In genomic region chr9:8874482-8874881, GRCh38 we compare ENCODE assay signal across 26 cellular contexts.
"Had no signal": no experiment of that assay in that cellular context is flagged by ENCODE, and none has a peak within 500 bp of the region (broad histone marks: within the 10 kb centered on the region; RNA-seq: fewer than 3 reads in every experiment).

No MANE protein-coding gene starts in this region.

- H3K4me1 ChIP-seq: pancreas, uterus had no signal

- H2AFZ ChIP-seq: hepatocyte had no signal

- H3K36me3 ChIP-seq: heart right ventricle, left ventricle myocardium inferior, pancreas, tibial nerve, uterus had no signal

- H3K27ac ChIP-seq: heart right ventricle, hepatocyte, left ventricle myocardium inferior, pancreas, skin epidermis, tibial nerve, uterus had no signal

- H3K27ac Mint-ChIP-seq: naive thymus-derived CD4-positive, alpha-beta T cell; natural killer cell treated with Interleukin-12 subunit alpha and Interleukin-12 subunit beta and Interleukin-15 and Interleukin-18, amount 100 ng/mL, for 72 hours; stimulated activated memory B cell treated with anti-CD40 and anti-IgM and Interleukin-4, amounts not matched to agents 10 μg/mL and 1 μg/mL and 100 μg/mL, for 72 hours; type B pancreatic cell had no signal

- H3K4me1 Mint-ChIP-seq: naive thymus-derived CD4-positive, alpha-beta T cell; stimulated activated memory B cell treated with anti-CD40 and anti-IgM and Interleukin-4, amounts not matched to agents 10 μg/mL and 1 μg/mL and 100 μg/mL, for 72 hours; stimulated activated naive CD8-positive, alpha-beta T cell treated with anti-CD3 and anti-CD28 coated beads, Interleukin-15, amount 100 ng/mL, for 72 hours had no signal

- H3K9me3 ChIP-seq: heart right ventricle, left ventricle myocardium inferior, mucosa of descending colon, pancreas, tibial nerve, uterus had no signal

- H3K79me2 ChIP-seq: hepatocyte had no signal

- H3K4me2 ChIP-seq: hepatocyte had no signal

- H3K4me3 ChIP-seq: heart right ventricle, hepatocyte, left ventricle myocardium inferior, lung, mucosa of descending colon, pancreas, skin epidermis, tibial nerve, uterus had no signal

- ATAC-seq: heart right ventricle; mucosa of descending colon; naive thymus-derived CD4-positive, alpha-beta T cell; natural killer cell treated with Interleukin-12 subunit alpha and Interleukin-12 subunit beta and Interleukin-15 and Interleukin-18, amount 100 ng/mL, for 72 hours; pancreas; right cardiac atrium; sciatic nerve; stimulated activated memory B cell treated with anti-CD40 and anti-IgM and Interleukin-4, amounts not matched to agents 10 μg/mL and 1 μg/mL and 100 μg/mL, for 72 hours; stimulated activated naive CD8-positive, alpha-beta T cell treated with anti-CD3 and anti-CD28 coated beads, Interleukin-15, amount 100 ng/mL, for 72 hours had no signal

- H3K4me3 Mint-ChIP-seq: naive thymus-derived CD4-positive, alpha-beta T cell; natural killer cell treated with Interleukin-12 subunit alpha and Interleukin-12 subunit beta and Interleukin-15 and Interleukin-18, amount 100 ng/mL, for 72 hours; stimulated activated memory B cell treated with anti-CD40 and anti-IgM and Interleukin-4, amounts not matched to agents 10 μg/mL and 1 μg/mL and 100 μg/mL, for 72 hours; stimulated activated naive CD8-positive, alpha-beta T cell treated with anti-CD3 and anti-CD28 coated beads, Interleukin-15, amount 100 ng/mL, for 72 hours; type B pancreatic cell had no signal

- H3K27me3 Mint-ChIP-seq: natural killer cell treated with Interleukin-12 subunit alpha and Interleukin-12 subunit beta and Interleukin-15 and Interleukin-18, amount 100 ng/mL, for 72 hours; stimulated activated memory B cell treated with anti-CD40 and anti-IgM and Interleukin-4, amounts not matched to agents 10 μg/mL and 1 μg/mL and 100 μg/mL, for 72 hours; type B pancreatic cell had no signal

- H3K27me3 ChIP-seq: heart right ventricle, hepatocyte, pancreas, tibial nerve, uterus had no signal

- H3K36me3 Mint-ChIP-seq: naive thymus-derived CD4-positive, alpha-beta T cell; natural killer cell treated with Interleukin-12 subunit alpha and Interleukin-12 subunit beta and Interleukin-15 and Interleukin-18, amount 100 ng/mL, for 72 hours; stimulated activated memory B cell treated with anti-CD40 and anti-IgM and Interleukin-4, amounts not matched to agents 10 μg/mL and 1 μg/mL and 100 μg/mL, for 72 hours; type B pancreatic cell had no signal

- H3K9me3 Mint-ChIP-seq: stimulated activated memory B cell treated with anti-CD40 and anti-IgM and Interleukin-4, amounts not matched to agents 10 μg/mL and 1 μg/mL and 100 μg/mL, for 72 hours; stimulated activated naive CD8-positive, alpha-beta T cell treated with anti-CD3 and anti-CD28 coated beads, Interleukin-15, amount 100 ng/mL, for 72 hours had no signal

- DNase-seq: heart right ventricle; islet precursor cell; left ventricle myocardium inferior; midbrain; mucosa of descending colon; naive thymus-derived CD4-positive, alpha-beta T cell; pancreas; retina; right cardiac atrium; stimulated activated CD4-positive, alpha-beta T cell treated with anti-CD3 and anti-CD28 coated beads, Interleukin-12 subunit alpha, Interleukin-12 subunit beta, amount 100 ng/mL, for 4 hours; stimulated activated CD4-positive, alpha-beta T cell treated with anti-CD3 and anti-CD28 coated beads, Interleukin-15, amount 100 ng/mL, for 24 hours; stimulated activated CD4-positive, alpha-beta T cell treated with anti-CD3 and anti-CD28 coated beads, Interleukin-2, amount 100 ng/mL, for 24 hours; stimulated activated CD4-positive, alpha-beta T cell treated with anti-CD3 and anti-CD28 coated beads, Interleukin-4, amount 100 ng/mL, for 1 hour; stimulated activated CD8-positive, alpha-beta memory T cell treated with anti-CD3 and anti-CD28 coated beads, Interleukin-4, amount 100 ng/mL, for 48 hours; stimulated activated naive CD4-positive, alpha-beta T cell treated with Interleukin-2 at 50 U/mL for 16 hours; stimulated activated naive CD8-positive, alpha-beta T cell treated with anti-CD3 and anti-CD28 coated beads, Interleukin-15, amount 100 ng/mL, for 72 hours; substantia nigra; uterus had no signal
